Comparison of ENCODE assay signal across 10 cellular contexts in genomic region chr12:48184549-48184922, GRCh38. TPM values are rescaled to one million over a fixed set of nuclear protein-coding genes. Genes with fewer than 3 reads are reported as not detected.
A peak's percentile ranks its signal among the peaks of the same experiment; 100 is the strongest.
DNase-seq lines count a peak whose midpoint lies in the region; ATAC-seq, FAIRE-seq and TF ChIP-seq lines count a peak whose summit lies in the region.
"Had no signal": no experiment of that assay in that cellular context is flagged by ENCODE, and none has a peak within 500 bp of the region (broad histone marks: within the 10 kb centered on the region; RNA-seq: fewer than 3 reads in every experiment).

No MANE protein-coding gene starts in this region.

- H3K36me3 Mint-ChIP-seq in CD4-positive, alpha-beta T cell (ENCODE audit: low read depth): peaks cover 4% of the 10 kb centered on the region
- no peaks in the 10 kb centered on the region for H3K36me3 Mint-ChIP-seq in T-cell
- H3K36me3 Mint-ChIP-seq in glutamatergic neuron (ENCODE audit: unreplicated experiment): peaks cover 7% of the 10 kb centered on the region

- POLR2A ChIA-PET in CD4-positive, alpha-beta T cell (lab: Charles Lee): interaction anchor here (3.4 kb wide), 1 partner anchor 14 kb away, joined by 73 read pairs; no protein-coding TSS in a partner anchor
- POLR2A ChIA-PET in T-cell (lab: Charles Lee): no interaction called here

- H3K9me3 ChIP-seq in CD4-positive, alpha-beta T cell (ENCODE audit: control insufficient read depth, low read length): no peaks in the 10 kb centered on the region
- no peaks in the 10 kb centered on the region for H3K9me3 ChIP-seq in psoas muscle

- no peak for TF ChIP-seq CTCF in CD4-positive, alpha-beta T cell (IDR thresholded peaks at IDR 0.05)
- TF ChIP-seq CTCF in glutamatergic neuron (IDR thresholded peaks at IDR 0.05; ENCODE audit: partially characterized antibody, unreplicated experiment) (no peak), psoas muscle (IDR thresholded peaks at IDR 0.05) (no peak)

- CTCF ChIA-PET in CD4-positive, alpha-beta T cell (lab: Charles Lee): interaction anchor here (2.6 kb wide), 1 partner anchor 14 kb away, joined by 23 read pairs; no protein-coding TSS in a partner anchor
- CTCF ChIA-PET in T-cell (lab: Charles Lee): interaction anchor here (0.9 to 2.1 kb wide), 3 partner anchors 11 to 37 kb away, joined by 4 to 7 read pairs (median 5); no protein-coding TSS in a partner anchor

- WGBS in psoas muscle, 3 donors: 5 to 11% (median 7%) methylated on average over 20 of the region's 20 CpGs

- no peak overlapping the region for H3K27ac ChIP-seq in CD4-positive, alpha-beta T cell (ENCODE audit: low read depth, low read length)
- no peak overlapping the region for H3K27ac ChIP-seq in psoas muscle

- H3K27me3 Mint-ChIP-seq in CD4-positive, alpha-beta T cell: peaks cover 38% of the 10 kb centered on the region
- H3K27me3 Mint-ChIP-seq in T-cell (peaks cover 17 to 29% of the 10 kb centered on the region in 2 donors), glutamatergic neuron (ENCODE audit: unreplicated experiment) (peaks cover 17% of the 10 kb centered on the region)

- FAIRE-seq in urothelium cell line (lab: Jason Lieb, UNC): no peak
- FAIRE-seq: G401.6 had no signal

- H3K36me3 ChIP-seq in psoas muscle (ENCODE audit: insufficient read depth in 1 of 2, low read depth in 1 of 2): no peaks in the 10 kb centered on the region

- intact Hi-C loops in CD4-positive, alpha-beta T cell (cut with DNase I, micrococcal nuclease): loop anchor here in 1 of 2 experiments (5.0 kb wide), 1 partner anchor 168 kb away; the partner anchor contains the start of gene ZNF641
- intact Hi-C loops in psoas muscle (cut with DNase I): loop anchor here (10.0 kb wide), 1 partner anchor 440 kb away; no protein-coding TSS in a partner anchor

- peak overlapping the region; percentile 73 for H3K4me3 Mint-ChIP-seq in CD4-positive, alpha-beta T cell
- H3K4me3 Mint-ChIP-seq in T-cell (peak overlapping the region; percentile 77 to 93 (median 92)), glutamatergic neuron (ENCODE audit: unreplicated experiment) (peak overlapping the region; percentile 92)

- no peak overlapping the region for H3K27ac Mint-ChIP-seq in CD4-positive, alpha-beta T cell
- H3K27ac Mint-ChIP-seq in T-cell (no peak overlapping the region), glutamatergic neuron (ENCODE audit: unreplicated experiment) (peak overlapping the region; percentile 79)

- no peaks in the 10 kb centered on the region for H3K9me3 Mint-ChIP-seq in CD4-positive, alpha-beta T cell
- H3K9me3 Mint-ChIP-seq in T-cell (no peaks in the 10 kb centered on the region), glutamatergic neuron (ENCODE audit: unreplicated experiment) (peaks cover 12% of the 10 kb centered on the region)

- H3K27me3 ChIP-seq in CD4-positive, alpha-beta T cell (ENCODE audit: control insufficient read depth, insufficient read depth, low read length): peaks cover 14% of the 10 kb centered on the region
- peaks cover 0 to 57% (median 13%) of the 10 kb centered on the region in 3 donors for H3K27me3 ChIP-seq in psoas muscle (ENCODE audit: insufficient read depth in 3 of 3, low read length in 2 of 3)

- no peak for ATAC-seq in CD4-positive, alpha-beta T cell (ENCODE audit: poor library complexity)
- ATAC-seq in T-cell (replicated peaks in 1 of 4) (no peak), psoas muscle (no peak), GM21526 (IDR thresholded peaks at IDR 0.05; ENCODE audit: low FRiP score, unreplicated experiment) (no peak)

- peaks cover 21% of the 10 kb centered on the region for H3K4me1 ChIP-seq in psoas muscle

- no peak for DNase-seq in CD4-positive, alpha-beta T cell
- no peak for DNase-seq in T-cell
- DNase-seq in glutamatergic neuron: no peak
- no peak for DNase-seq in psoas muscle
- DNase-seq in amniotic stem cell (lab: John Stamatoyannopoulos, UW): no peak
- no peak for DNase-seq in germinal center (ENCODE audit: low spot score)
- DNase-seq in urothelium cell line (ENCODE audit: low spot score): no peak
- DNase-seq: NCI-H1436 had no signal

- no peaks in the 10 kb centered on the region for H3K4me1 Mint-ChIP-seq in CD4-positive, alpha-beta T cell (ENCODE audit: low read depth)
- peaks cover 15 to 16% (median 15%) of the 10 kb centered on the region in 3 donors for H3K4me1 Mint-ChIP-seq in T-cell
- peaks cover 13% of the 10 kb centered on the region for H3K4me1 Mint-ChIP-seq in glutamatergic neuron (ENCODE audit: low read depth, unreplicated experiment)

- H3K4me3 ChIP-seq in psoas muscle: peak overlapping the region; percentile 74

RNA-seq across cellular contexts. Expression of gene CCDC184, which starts 1.1 kb away (rescaled TPM):
- 1 to 10 TPM in 1 of 2 experiments, under 1 TPM in 1; 0.92 to 1.0 TPM for total RNA-seq in CD4-positive, alpha-beta T cell
- total RNA-seq in T-cell (1 to 10 TPM in 2 of 5 donors, under 1 TPM in 3; 0.13 to 5.3 (median 0.38) TPM), glutamatergic neuron (ENCODE audit: unreplicated experiment) (36.2 TPM), psoas muscle (under 1 TPM; 0.47 to 0.84 (median 0.63) TPM)
- polyA plus RNA-seq in psoas muscle: under 1 TPM; 0.16 to 0.49 (median 0.45) TPM

RNA-seq across cellular contexts. Expression of gene OR10AD1, which starts 18.6 kb away (rescaled TPM):
- total RNA-seq in CD4-positive, alpha-beta T cell: not detected
- total RNA-seq in T-cell (not detected), glutamatergic neuron (ENCODE audit: unreplicated experiment) (not detected), psoas muscle (not detected)
- under 1 TPM in 1 of 3 donors, not detected in 2; 0.01 TPM for polyA plus RNA-seq in psoas muscle

RNA-seq across cellular contexts. Expression of gene ASB8, which starts 27.2 kb away (rescaled TPM):
- 10 to 100 TPM; 50.9 TPM for total RNA-seq in CD4-positive, alpha-beta T cell
- total RNA-seq in T-cell (10 to 100 TPM; 50.0 to 59.7 (median 58.9) TPM), glutamatergic neuron (ENCODE audit: unreplicated experiment) (43.5 TPM), psoas muscle (100 to 1,000 TPM; 158 to 477 (median 228) TPM)
- polyA plus RNA-seq in psoas muscle: 100 to 1,000 TPM in 2 of 3 donors, 10 to 100 TPM in 1; 49.3 to 206 (median 155) TPM
